In the genomic region with DNA sequence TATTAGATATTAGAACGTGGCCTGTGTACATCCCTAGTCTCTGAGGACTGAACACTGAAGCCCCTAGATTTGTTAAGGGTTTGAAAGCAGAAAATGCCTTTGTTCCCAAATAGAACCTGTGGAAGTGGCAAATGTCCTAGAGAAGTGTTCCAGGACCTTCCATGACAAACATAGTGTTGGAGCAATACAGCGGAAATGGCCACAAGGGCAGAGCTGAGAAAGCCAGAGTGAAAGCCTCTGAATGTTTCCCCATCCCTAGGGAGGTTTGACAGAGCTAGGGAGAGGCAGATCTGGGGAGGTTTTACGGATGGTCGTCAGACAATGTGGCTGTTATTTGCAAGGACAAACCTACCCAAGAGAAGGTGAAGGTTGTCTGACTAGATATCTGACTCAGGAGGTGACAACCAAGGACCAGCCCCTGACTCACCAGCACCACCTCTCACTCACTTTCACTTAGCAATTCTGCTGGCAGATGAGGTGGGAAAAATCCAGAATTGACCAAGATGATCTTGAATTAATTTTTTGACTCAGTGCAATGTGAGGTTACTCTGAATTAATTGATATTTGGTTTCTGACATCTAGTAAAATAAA, we compare ENCODE assay signal across 15 cellular contexts. TPM values are rescaled to one million over a fixed set of nuclear protein-coding genes. Genes with fewer than 3 reads are reported as not detected.
DNase-seq lines count a peak whose midpoint lies in the region; ATAC-seq, FAIRE-seq and TF ChIP-seq lines count a peak whose summit lies in the region.
"Had no signal": no experiment of that assay in that cellular context is flagged by ENCODE, and none has a peak within 500 bp of the region (broad histone marks: within the 10 kb centered on the region; RNA-seq: fewer than 3 reads in every experiment).

No MANE protein-coding gene starts in this region.

- H3K79me2 ChIP-seq in H1 (ENCODE audit: control insufficient read depth in 1 of 2, insufficient read depth in 2 of 2, low read length in 2 of 2), result no peaks in the 10 kb centered on the region

- H4K8ac ChIP-seq in H1 (ENCODE audit: extremely low read depth, insufficient read depth, low read length), result no peak overlapping the region

- CTCF ChIA-PET in MCF 10A (lab: Yijun Ruan, JAX) (interaction anchor here (0.6 to 5.0 kb wide), 10 partner anchors 9 to 1641 kb away, joined by 3 to 43 read pairs (median 6); no protein-coding TSS in a partner anchor), H1 (lab: Charles Lee; ENCODE audit: partially characterized antibody) (interaction anchor here (0.9 to 1.3 kb wide), 7 partner anchors 11 to 1589 kb away, joined by 3 to 4 read pairs (median 3); no protein-coding TSS in a partner anchor)

- no peak for FAIRE-seq in H1 (lab: Jason Lieb, UNC)
- FAIRE-seq: TTC549 had no signal

- intact Hi-C loops in MCF 10A (cut with micrococcal nuclease), result loop anchor here (2.0 to 5.0 kb wide), 5 partner anchors 325 to 1245 kb away; a partner anchor contains a TSS
- intact Hi-C loops in breast epithelium (cut with DNase I; ENCODE audit: low total_unique reads), result no loop called here
- intact Hi-C loops in body of pancreas (cut with DNase I), result no loop called here

- H2AFZ ChIP-seq in H1 (ENCODE audit: low read length), result peak overlapping the region; percentile 14; the same call in 1 of the 2 replicates

- H3K9me3 ChIP-seq in breast epithelium (no peaks in the 10 kb centered on the region), H1 (ENCODE audit: insufficient read depth in 2 of 2, low read depth in 1 of 2, low read length in 1 of 2) (no peaks in the 10 kb centered on the region), body of pancreas (no peaks in the 10 kb centered on the region)
- H3K9me3 ChIP-seq: spleen had no signal

- H3K27ac Mint-ChIP-seq in MCF 10A (ENCODE audit: low read depth, unreplicated experiment), result no peak overlapping the region
- H3K27ac Mint-ChIP-seq in stimulated activated effector memory CD8-positive, alpha-beta T cell treated with anti-CD3 and anti-CD28 coated beads, Interleukin-12 subunit alpha, Interleukin-12 subunit beta, amount 100 ng/mL, for 72 hours, result no peak overlapping the region
- H3K27ac Mint-ChIP-seq: activated T-helper 2 cell treated with anti-CD3 and anti-CD28 coated beads, Interferon-gamma antibody, Interleukin-2, Interleukin-4, amounts not matched to agents 10 μg/mL and 5 μg/mL and 100 μg/mL, durations not matched to agents 14 hours and 24 hours and 36 hours; CD4-positive, CD25-positive, alpha-beta regulatory T cell had no signal

- TF ChIP-seq POLR2A in breast epithelium (IDR thresholded peaks at IDR 0.05), result no peak
- TF ChIP-seq POLR2A in H1 (IDR thresholded peaks at IDR 0.05; ENCODE audit: control extremely low read depth in 1 of 2, low read depth in 2 of 2, low read length in 2 of 2), result no peak
- no peak for TF ChIP-seq POLR2A in body of pancreas (IDR thresholded peaks at IDR 0.05)

- H3K27me3 ChIP-seq in breast epithelium (no peaks in the 10 kb centered on the region), H1 (replicated peaks in 1 of 4; ENCODE audit: control insufficient read depth in 3 of 4, extremely low read depth in 1 of 4, insufficient read depth in 3 of 4, low read length in 3 of 4) (no peaks in the 10 kb centered on the region), body of pancreas (no peaks in the 10 kb centered on the region)
- H3K27me3 ChIP-seq: spleen had no signal

- H3K36me3 ChIP-seq in breast epithelium (no peaks in the 10 kb centered on the region), H1 (ENCODE audit: control insufficient read depth in 2 of 4, insufficient read depth in 4 of 4, low read length in 3 of 4) (no peaks in the 10 kb centered on the region), body of pancreas (replicated peaks in 1 of 2; ENCODE audit: insufficient read depth in 1 of 2, low read depth in 2 of 2) (no peaks in the 10 kb centered on the region)
- H3K36me3 ChIP-seq: spleen had no signal

- H2BK15ac ChIP-seq in H1 (ENCODE audit: low read length), result no peak overlapping the region

- no peak overlapping the region for H3K14ac ChIP-seq in H1 (ENCODE audit: insufficient read length)

- 0 out of 2 replicates have a peak overlapping the region, but pooled peaks have one; percentile 8 for H2BK20ac ChIP-seq in H1 (ENCODE audit: low read length)

- WGBS in H1 (ENCODE audit: extremely low coverage in 1 of 2, insufficient coverage in 1 of 2, insufficient read length in 1 of 2, insufficient replicate concordance in 2 of 2, low coverage in 1 of 2, low lambda C conversion rate in 2 of 2, missing lambda C conversion rate in 1 of 2), 2 experiments, result 85% methylated on average over 4 of the region's 4 CpGs; no CpG with 5 or more reads in 1 of the 2 experiments
- WGBS in body of pancreas, 2 donors, result 51 to 53% methylated on average over 4 of the region's 4 CpGs

- ATAC-seq in stimulated activated effector memory CD8-positive, alpha-beta T cell treated with anti-CD3 and anti-CD28 coated beads, Interleukin-12 subunit alpha, Interleukin-12 subunit beta, amount 100 ng/mL, for 72 hours, result peak; percentile 78
- ATAC-seq in HG03520 (IDR thresholded peaks at IDR 0.05; ENCODE audit: unreplicated experiment) (no peak), body of pancreas (no peak), HG02970 (IDR thresholded peaks at IDR 0.05; ENCODE audit: low FRiP score, unreplicated experiment) (no peak)

- H3K9me3 Mint-ChIP-seq in MCF 10A (ENCODE audit: unreplicated experiment), result no peaks in the 10 kb centered on the region
- no peaks in the 10 kb centered on the region for H3K9me3 Mint-ChIP-seq in stimulated activated effector memory CD8-positive, alpha-beta T cell treated with anti-CD3 and anti-CD28 coated beads, Interleukin-12 subunit alpha, Interleukin-12 subunit beta, amount 100 ng/mL, for 72 hours
- H3K9me3 Mint-ChIP-seq: activated T-helper 2 cell treated with anti-CD3 and anti-CD28 coated beads, Interferon-gamma antibody, Interleukin-2, Interleukin-4, amounts not matched to agents 10 μg/mL and 5 μg/mL and 100 μg/mL, durations not matched to agents 14 hours and 24 hours and 36 hours; CD4-positive, CD25-positive, alpha-beta regulatory T cell had no signal

- H3K9ac ChIP-seq in H1 (replicated peaks in 1 of 4; ENCODE audit: extremely low read depth in 1 of 4, low read depth in 3 of 4, low read length in 3 of 4), result no peak overlapping the region

- TF ChIP-seq CTCF in MCF 10A (IDR thresholded peaks at IDR 0.05; ENCODE audit: unreplicated experiment), result no peak
- TF ChIP-seq CTCF in breast epithelium (IDR thresholded peaks at IDR 0.05), result no peak
- peak in 1 of 3 experiments; percentile 25; a peak in 1 of 4 replicates for TF ChIP-seq CTCF in H1 (IDR thresholded peaks at IDR 0.05; ENCODE audit: control extremely low read depth in 1 of 3, insufficient read depth in 1 of 3, low read depth in 1 of 3, low read length in 3 of 3)
- no peak for TF ChIP-seq CTCF in body of pancreas (IDR thresholded peaks at IDR 0.05)

- no peak overlapping the region for H2AK5ac ChIP-seq in H1 (ENCODE audit: low read depth, low read length)

- no peaks in the 10 kb centered on the region for H4K20me1 ChIP-seq in H1 (replicated peaks in 1 of 2; ENCODE audit: control insufficient read depth in 1 of 2, insufficient read depth in 2 of 2, low read length in 2 of 2)

- no peak overlapping the region for H3K4me3 Mint-ChIP-seq in MCF 10A (ENCODE audit: unreplicated experiment)
- no peak overlapping the region for H3K4me3 Mint-ChIP-seq in stimulated activated effector memory CD8-positive, alpha-beta T cell treated with anti-CD3 and anti-CD28 coated beads, Interleukin-12 subunit alpha, Interleukin-12 subunit beta, amount 100 ng/mL, for 72 hours
- H3K4me3 Mint-ChIP-seq: CD4-positive, CD25-positive, alpha-beta regulatory T cell had no signal

- H2BK5ac ChIP-seq in H1 (ENCODE audit: low read depth, low read length), result no peak overlapping the region

- peak; percentile 18 for DNase-seq in MCF 10A (ENCODE audit: unreplicated experiment)
- DNase-seq in breast epithelium (ENCODE audit: low spot score in 2 of 2), result no peak
- DNase-seq in M059J (ENCODE audit: low read depth), result peak; percentile 43
- no peak for DNase-seq in H1 (ENCODE audit: low read depth in 1 of 2, low spot score in 2 of 2)
- no peak for DNase-seq in stimulated activated effector memory CD8-positive, alpha-beta T cell treated with anti-CD3 and anti-CD28 coated beads, Interleukin-12 subunit alpha, Interleukin-12 subunit beta, amount 100 ng/mL, for 72 hours (ENCODE audit: low spot score in 2 of 2)
- no peak for DNase-seq in body of pancreas
- DNase-seq: CD4-positive, CD25-positive, alpha-beta regulatory T cell; cortex of kidney; NCI-H2171; spleen had no signal

- peak; percentile 30 to 38; a peak in 3 of 4 replicates for TF ChIP-seq RAD21 in H1 (IDR thresholded peaks at IDR 0.05 in 1 of 2, conservative IDR thresholded peaks at IDR 0.05 in 1 of 2; ENCODE audit: low read depth in 2 of 2, low read length in 2 of 2)

- no peak overlapping the region for H3K23ac ChIP-seq in H1 (ENCODE audit: insufficient read length)

- H3K56ac ChIP-seq in H1 (replicated peaks; ENCODE audit: insufficient read length, low read depth, low read length), result no peak overlapping the region

- POLR2A ChIA-PET in MCF 10A (lab: Yijun Ruan, JAX), result no interaction called here
- POLR2A ChIA-PET in H1 (lab: Charles Lee; ENCODE audit: partially characterized antibody), result no interaction called here

- no peak overlapping the region for H2BK120ac ChIP-seq in H1 (replicated peaks; ENCODE audit: low read depth, low read length)

- H3K4me1 ChIP-seq in breast epithelium, result no peaks in the 10 kb centered on the region
- H3K4me1 ChIP-seq in H1 (replicated peaks in 1 of 4; ENCODE audit: control insufficient read depth in 3 of 4, insufficient read depth in 4 of 4, low read length in 3 of 4), result no peaks in the 10 kb centered on the region
- no peaks in the 10 kb centered on the region for H3K4me1 ChIP-seq in body of pancreas

- 0 out of 2 replicates have a peak overlapping the region, but pooled peaks have one; percentile 4 for H3K18ac ChIP-seq in H1 (ENCODE audit: extremely low read depth, low read length)

- no peak for TF ChIP-seq EP300 in H1 (IDR thresholded peaks at IDR 0.05; ENCODE audit: borderline replicate concordance in 1 of 2, low read depth in 2 of 2, low read length in 2 of 2)

- H3K27me3 Mint-ChIP-seq in MCF 10A (ENCODE audit: insufficient read depth, unreplicated experiment), result no peaks in the 10 kb centered on the region

- no peaks in the 10 kb centered on the region for H3K36me3 Mint-ChIP-seq in MCF 10A (ENCODE audit: insufficient read depth, unreplicated experiment)
- no peaks in the 10 kb centered on the region for H3K36me3 Mint-ChIP-seq in stimulated activated effector memory CD8-positive, alpha-beta T cell treated with anti-CD3 and anti-CD28 coated beads, Interleukin-12 subunit alpha, Interleukin-12 subunit beta, amount 100 ng/mL, for 72 hours
- H3K36me3 Mint-ChIP-seq: CD4-positive, CD25-positive, alpha-beta regulatory T cell had no signal

- H3K23me2 ChIP-seq in H1 (ENCODE audit: low read depth, low read length), result no peaks in the 10 kb centered on the region

- peak overlapping the region; percentile 15 for H3K4ac ChIP-seq in H1 (replicated peaks; ENCODE audit: insufficient read length, low read depth, low read length)

- peak overlapping the region; percentile 5 for H4K91ac ChIP-seq in H1 (replicated peaks; ENCODE audit: insufficient read length, low read length)

- H3K4me1 Mint-ChIP-seq in MCF 10A (ENCODE audit: insufficient read depth, unreplicated experiment), result peaks cover 16% of the 10 kb centered on the region
- no peaks in the 10 kb centered on the region for H3K4me1 Mint-ChIP-seq in stimulated activated effector memory CD8-positive, alpha-beta T cell treated with anti-CD3 and anti-CD28 coated beads, Interleukin-12 subunit alpha, Interleukin-12 subunit beta, amount 100 ng/mL, for 72 hours

- H3K4me3 ChIP-seq in breast epithelium (no peak overlapping the region), H1 (ENCODE audit: extremely low read depth in 1 of 4, insufficient read depth in 2 of 4, low read depth in 3 of 4, low read length in 4 of 4) (no peak overlapping the region), body of pancreas (no peak overlapping the region)
- H3K4me3 ChIP-seq: spleen had no signal

- H4K5ac ChIP-seq in H1 (ENCODE audit: insufficient read length, low read depth, low read length), result no peak overlapping the region

- no peak overlapping the region for H3K4me2 ChIP-seq in H1 (ENCODE audit: insufficient read depth in 1 of 2, low read depth in 2 of 2, low read length in 2 of 2)

- BruUV-seq in MCF 10A (replicated peaks; lab: Mats Ljungman, UMichigan), result no TSS peak

- H3K79me1 ChIP-seq in H1 (ENCODE audit: low read depth, low read length), result no peaks in the 10 kb centered on the region

- no peak overlapping the region for H2BK12ac ChIP-seq in H1 (ENCODE audit: low read depth, low read length)

- H3K27ac ChIP-seq in breast epithelium (no peak overlapping the region), H1 (ENCODE audit: low read depth, low read length) (no peak overlapping the region), body of pancreas (no peak overlapping the region)
- H3K27ac ChIP-seq: RWPE1, spleen had no signal

RNA-seq across cellular contexts. Expression of a gene that starts 24.1 kb away (rescaled TPM):
- total RNA-seq in MCF 10A (2022), result 3.0 and 3.5 TPM in 2 replicates
- total RNA-seq in breast epithelium, result 1 to 10 TPM; 4.6 to 6.6 (median 5.0) TPM
- total RNA-seq in M059J (2014; rRNA removed; shearing (Covaris generic)), result 1.3 and 3.2 TPM in 2 replicates
- 1.7 and 2.0 TPM in 2 replicates for total RNA-seq in H1 (2021; fragmentation: NEBNext Ultra II Directional; extraction: Animal tissue kit (Norgen Biotek cat#: 25700))
- 1.2 and 1.7 TPM in 2 replicates for polyA plus RNA-seq in H1 (2011; rRNA removed)
- 2.2 TPM for polyA plus RNA-seq in H1 (2011; cell fraction: cytosol; rRNA removed)
- polyA plus RNA-seq in H1 (2011; cell fraction: nucleus; rRNA removed), result 1.6 TPM
- 0.96 to 1.7 TPM (median 1.3 TPM) in 4 replicates for polyA plus RNA-seq in H1 (2012, experiment 1 of 2)
- 0.79 TPM for polyA plus RNA-seq in H1 (2012, experiment 2 of 2)
- polyA plus RNA-seq in H1 (2013, experiment 1 of 2), result 2.4 TPM
- polyA plus RNA-seq in H1 (2013, experiment 2 of 2), result 1.4 TPM
- 1.9 and 3.0 TPM in 2 replicates for polyA minus RNA-seq in H1 (2011; rRNA and poly(A)+ RNA removed)
- 0.88 TPM for polyA minus RNA-seq in H1 (2011; cell fraction: cytosol; rRNA and poly(A)+ RNA removed)
- polyA minus RNA-seq in H1 (2011; cell fraction: nucleus; rRNA and poly(A)+ RNA removed), result 8.3 TPM
- total RNA-seq in body of pancreas, result 1 to 10 TPM; 3.6 to 5.2 TPM

RNA-seq across cellular contexts. Expression of a gene that starts 52.0 kb away (rescaled TPM):
- total RNA-seq in MCF 10A (2022) (10.8 and 11.7 TPM in 2 replicates), breast epithelium (10 to 100 TPM in 2 of 3 donors, 1 to 10 TPM in 1; 6.9 to 10.4 (median 10.2) TPM), body of pancreas (1 to 10 TPM; 4.2 to 7.9 TPM)
- 39.4 and 42.4 TPM in 2 replicates for total RNA-seq in M059J (2014; rRNA removed; shearing (Covaris generic))
- 4.5 and 5.0 TPM in 2 replicates for total RNA-seq in H1 (2021; fragmentation: NEBNext Ultra II Directional; extraction: Animal tissue kit (Norgen Biotek cat#: 25700))
- polyA plus RNA-seq in H1 (2011; rRNA removed), result 0.57 and 1.1 TPM in 2 replicates
- polyA plus RNA-seq in H1 (2011; cell fraction: cytosol; rRNA removed), result 1.8 TPM
- 0.31 TPM for polyA plus RNA-seq in H1 (2011; cell fraction: nucleus; rRNA removed)
- 3.3 to 5.1 TPM (median 3.9 TPM) in 4 replicates for polyA plus RNA-seq in H1 (2012, experiment 1 of 2)
- 1.6 TPM for polyA plus RNA-seq in H1 (2012, experiment 2 of 2)
- polyA plus RNA-seq in H1 (2013, experiment 1 of 2), result 3.6 TPM
- 3.5 TPM for polyA plus RNA-seq in H1 (2013, experiment 2 of 2)
- polyA minus RNA-seq in H1 (2011; rRNA and poly(A)+ RNA removed), result 0.60 and 0.71 TPM in 2 replicates
- 1.2 TPM for polyA minus RNA-seq in H1 (2011; cell fraction: cytosol; rRNA and poly(A)+ RNA removed)
- 2.0 TPM for polyA minus RNA-seq in H1 (2011; cell fraction: nucleus; rRNA and poly(A)+ RNA removed)

Comparison
In these comparisons a context has a peak if more than half of its experiments do, and no peak if none do; other contexts are left out.
1. DNase-seq: peak in MCF 10A (single experiment) and M059J (single experiment); none in breast epithelium (0 of 2), H1 (0 of 2), stimulated activated effector memory CD8-positive, alpha-beta T cell treated with anti-CD3 and anti-CD28 coated beads, Interleukin-12 subunit alpha, Interleukin-12 subunit beta, amount 100 ng/mL, for 72 hours (0 of 2) and body of pancreas (0 of 4).